In the genomic region with DNA sequence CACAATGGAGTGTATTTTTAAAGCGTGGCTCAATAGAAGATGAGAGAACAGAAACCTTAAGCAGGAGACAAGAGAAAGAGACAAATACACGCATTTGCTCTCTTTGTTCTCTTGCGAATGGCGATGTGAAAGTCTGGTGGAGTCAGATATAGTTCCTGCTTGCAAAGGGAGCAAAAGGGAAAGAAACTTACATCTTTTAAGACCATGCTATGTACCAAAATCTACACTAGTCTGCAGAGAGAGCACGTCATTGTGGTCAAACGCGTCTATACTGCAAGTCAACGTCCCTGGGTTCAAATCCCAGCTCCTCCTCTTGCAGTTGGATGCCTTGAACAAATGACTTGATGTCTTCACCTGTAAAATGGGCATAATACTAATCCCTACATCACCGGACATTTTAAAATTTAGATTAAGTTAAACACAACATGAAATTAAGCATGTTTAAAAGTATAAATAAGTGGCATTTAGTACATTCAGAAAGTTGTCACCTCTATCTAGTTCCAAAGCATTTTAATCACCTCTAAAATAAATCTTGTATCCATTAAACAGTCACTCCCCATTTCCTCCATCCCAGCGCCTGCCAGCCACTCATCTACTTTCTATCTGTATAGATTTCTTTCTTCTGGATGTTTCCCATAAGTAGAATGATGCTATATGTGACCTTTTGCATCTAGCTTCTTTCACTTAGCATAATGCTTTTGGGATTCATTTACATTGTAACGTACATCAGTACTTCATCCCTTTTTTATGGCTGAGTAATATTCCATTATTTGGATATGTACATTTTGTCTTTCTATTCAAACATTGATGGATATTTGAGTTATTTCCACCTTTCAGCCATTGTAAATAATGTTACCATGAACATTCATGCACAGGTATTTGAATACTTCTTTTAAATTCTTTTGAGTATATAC, we compare ENCODE assay signal across 7 cellular contexts.
"Had no signal": no experiment of that assay in that cellular context is flagged by ENCODE, and none has a peak within 500 bp of the region (broad histone marks: within the 10 kb centered on the region; RNA-seq: fewer than 3 reads in every experiment).

No MANE protein-coding gene starts in this region.

- DNase-seq: H9, HCEC 1CT, IMR-90 had no signal

- H3K4me2 ChIP-seq: GM23338 had no signal

- H3K4me3 ChIP-seq: GM23338 had no signal

- FAIRE-seq: H1, H54, HTR-8/SVneo had no signal

- ATAC-seq: GM23338 had no signal
